Comparison of ENCODE assay signal across 9 cellular contexts in the genomic region with DNA sequence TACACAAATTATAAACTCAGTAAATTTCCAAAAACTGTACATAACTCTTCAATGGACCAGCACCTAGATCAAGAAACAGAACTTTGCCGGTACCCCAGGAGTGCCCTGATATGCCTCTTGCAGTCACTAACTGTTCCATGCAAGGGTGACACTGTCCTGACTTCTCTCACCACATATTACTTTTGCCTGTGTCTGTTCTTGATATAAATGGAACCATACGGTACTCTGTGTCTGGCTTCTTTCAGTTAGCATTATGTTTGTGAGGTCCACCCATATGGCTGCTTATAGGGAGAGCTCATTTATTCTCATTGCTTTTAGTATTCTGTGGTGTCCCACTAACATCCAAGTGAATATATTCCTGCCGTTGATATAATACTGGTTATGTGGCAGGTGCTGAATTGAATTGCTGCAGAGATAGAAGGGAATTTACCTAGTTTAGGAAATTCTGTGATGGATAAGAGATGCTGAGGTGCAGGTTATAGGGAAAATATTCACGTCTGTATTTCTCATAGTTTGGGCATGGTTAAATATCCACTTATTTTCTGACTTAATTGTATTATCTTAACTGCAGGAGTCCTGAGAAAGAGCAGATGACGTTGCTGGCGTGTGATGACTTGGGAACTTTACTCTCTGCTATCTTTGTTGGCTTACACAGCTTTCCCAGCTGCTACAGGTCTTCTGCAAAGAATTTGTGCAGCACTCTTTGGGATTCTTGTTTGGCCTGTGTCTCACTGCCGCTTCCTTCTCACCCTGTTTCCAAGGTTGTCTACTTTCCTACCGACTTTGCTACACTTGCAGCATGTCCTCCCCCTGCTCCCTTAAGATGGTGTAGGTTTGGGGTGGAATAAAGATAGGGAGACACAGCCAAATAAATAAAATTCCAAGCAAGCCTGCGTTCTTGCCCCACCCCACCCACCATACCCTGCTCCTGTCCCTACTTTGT.
DNase-seq lines count a peak whose midpoint lies in the region; ATAC-seq and TF ChIP-seq lines count a peak whose summit lies in the region.
"Had no signal": no experiment of that assay in that cellular context is flagged by ENCODE, and none has a peak within 500 bp of the region (broad histone marks: within the 10 kb centered on the region; RNA-seq: fewer than 3 reads in every experiment).

No MANE protein-coding gene starts in this region.

- peaks cover 8% of the 10 kb centered on the region for H3K79me2 ChIP-seq in trophoblast cell (ENCODE audit: control insufficient read depth, insufficient read depth, low read length, poor library complexity)

- H2BK5ac ChIP-seq in trophoblast cell (ENCODE audit: low read depth, low read length, poor library complexity): peak overlapping the region; percentile 99

- peak overlapping the region; percentile 98 for H2BK12ac ChIP-seq in trophoblast cell (ENCODE audit: low read length)

- H2AK5ac ChIP-seq in trophoblast cell (ENCODE audit: low read length): peak overlapping the region; percentile 77

- no peak overlapping the region for H3K9ac ChIP-seq in trophoblast cell (ENCODE audit: low read length)

- H3K27ac ChIP-seq in HEK293 (ENCODE audit: extremely low read depth, low read depth, low read length): no peak overlapping the region; the same call in 1 of the 2 replicates
- peak overlapping the region; percentile 100 for H3K27ac ChIP-seq in trophoblast cell (ENCODE audit: low read depth, low read length)

- H3K4me1 ChIP-seq in HEK293 (ENCODE audit: control insufficient read depth, insufficient read depth, low read length): peaks cover 11% of the 10 kb centered on the region
- H3K4me1 ChIP-seq in trophoblast cell (ENCODE audit: control insufficient read depth in 1 of 2, insufficient read depth in 2 of 2, low read length in 2 of 2): peaks cover 29 to 46% of the 10 kb centered on the region in 2 experiments

- H2BK120ac ChIP-seq in trophoblast cell (ENCODE audit: insufficient read depth, low read length, poor library complexity): peak overlapping the region; percentile 87

- no CpG with 5 or more reads among the region's 9 CpGs for WGBS in trophoblast cell (ENCODE audit: extremely low coverage, insufficient coverage, insufficient read length)

- DNase-seq in fibroblast of the aortic adventitia (ENCODE audit: low read depth): peak; percentile 88
- peak in 1 of 2 donors; percentile 32 for DNase-seq in trophoblast cell
- DNase-seq in cortex of kidney (lab: John Stamatoyannopoulos, UW): no peak
- no peak for DNase-seq in iPS-NIHi11 (ENCODE audit: low spot score)
- no peak for DNase-seq in activated CD4-positive, alpha-beta T cell treated with anti-CD3 and anti-CD28 coated beads for 4 hours
- DNase-seq: NCI-H345 had no signal

- ATAC-seq in SK-N-SH treated with all-trans-retinoic acid at 6 μM for 48 hours: peak; percentile 73
- ATAC-seq in HG03135 (IDR thresholded peaks at IDR 0.05; ENCODE audit: unreplicated experiment): no peak

- H3K27me3 ChIP-seq in trophoblast cell (ENCODE audit: insufficient read depth, low read length): no peaks in the 10 kb centered on the region

- peak overlapping the region; percentile 94 for H3K14ac ChIP-seq in trophoblast cell (ENCODE audit: low read length)

- H3K9me3 ChIP-seq in HEK293 (ENCODE audit: control insufficient read depth, insufficient read depth, low read depth, low read length): no peaks in the 10 kb centered on the region
- H3K9me3 ChIP-seq in trophoblast cell (ENCODE audit: insufficient read depth, low read depth, low read length): no peaks in the 10 kb centered on the region

- H4K8ac ChIP-seq in trophoblast cell (ENCODE audit: low read depth, low read length): peak overlapping the region; percentile 90

- H4K91ac ChIP-seq in trophoblast cell (ENCODE audit: low read depth, low read length): peak overlapping the region; percentile 98

- H3K36me3 ChIP-seq in HEK293 (ENCODE audit: control insufficient read depth in 2 of 2, insufficient read depth in 1 of 2, low read length in 2 of 2) (no peaks in the 10 kb centered on the region), trophoblast cell (ENCODE audit: control insufficient read depth in 1 of 2, insufficient read depth in 2 of 2, low read length in 2 of 2) (no peaks in the 10 kb centered on the region)

- no peak overlapping the region for H2AFZ ChIP-seq in trophoblast cell (ENCODE audit: insufficient read depth, low read length, poor library complexity)

- peak overlapping the region; percentile 83 for H3K18ac ChIP-seq in trophoblast cell (ENCODE audit: low read length)

- H3K23ac ChIP-seq in trophoblast cell (ENCODE audit: low read length): no peak overlapping the region

- peaks cover 32% of the 10 kb centered on the region for H3K79me1 ChIP-seq in trophoblast cell (ENCODE audit: low read length)

- no peak overlapping the region for H3K4me3 ChIP-seq in HEK293 (ENCODE audit: low read depth, low read length)
- H3K4me3 ChIP-seq in fibroblast of the aortic adventitia (ENCODE audit: low read depth, low read length): no peak overlapping the region
- H3K4me3 ChIP-seq in trophoblast cell (ENCODE audit: low read depth, low read length): no peak overlapping the region

- peak overlapping the region; percentile 86 for H4K12ac ChIP-seq in trophoblast cell (ENCODE audit: low read depth, low read length)

- TF ChIP-seq CTCF in HEK293 (tag by site-specific recombination; IDR thresholded peaks at IDR 0.05) (no peak), fibroblast of the aortic adventitia (IDR thresholded peaks at IDR 0.05; ENCODE audit: insufficient read depth, low read length) (no peak)

- CTCF ChIA-PET in HEK293 (lab: Yijun Ruan, JAX): interaction anchor here (0.7 kb wide), 1 partner anchor 26 kb away, joined by 3 read pairs; no protein-coding TSS in a partner anchor

- POLR2A ChIA-PET in HEK293 (lab: Yijun Ruan, JAX): interaction anchor here (1.4 kb wide), 1 partner anchor 108 kb away, joined by 4 read pairs; a partner anchor contains a TSS

- H3K4me2 ChIP-seq in trophoblast cell (ENCODE audit: low read length): peak overlapping the region; percentile 21

- H3K4ac ChIP-seq in trophoblast cell (ENCODE audit: low read depth, low read length): peak overlapping the region; percentile 84

TF ChIP-seq in HEK293, 187 proteins besides CTCF, POLR2A, EP300 and RAD21 (continues in another document):
- no peak for TF ChIP-seq ZBTB21 (tag by site-specific recombination; IDR thresholded peaks at IDR 0.05)
- no peak for TF ChIP-seq ZNF596 (tag by site-specific recombination; IDR thresholded peaks at IDR 0.05)
- TF ChIP-seq ZNF24 (tag by site-specific recombination; IDR thresholded peaks at IDR 0.05): no peak
- no peak for TF ChIP-seq ZNF623 (tag by site-specific recombination; IDR thresholded peaks at IDR 0.05)
- TF ChIP-seq BCL11B (tag by site-specific recombination; IDR thresholded peaks at IDR 0.05; ENCODE audit: low read depth): no peak
- no peak for TF ChIP-seq ZXDB (tag by site-specific recombination; IDR thresholded peaks at IDR 0.05)
- TF ChIP-seq EGR2 (tag by site-specific recombination; IDR thresholded peaks at IDR 0.05; ENCODE audit: low read depth): no peak
- TF ChIP-seq, protein P1, sequence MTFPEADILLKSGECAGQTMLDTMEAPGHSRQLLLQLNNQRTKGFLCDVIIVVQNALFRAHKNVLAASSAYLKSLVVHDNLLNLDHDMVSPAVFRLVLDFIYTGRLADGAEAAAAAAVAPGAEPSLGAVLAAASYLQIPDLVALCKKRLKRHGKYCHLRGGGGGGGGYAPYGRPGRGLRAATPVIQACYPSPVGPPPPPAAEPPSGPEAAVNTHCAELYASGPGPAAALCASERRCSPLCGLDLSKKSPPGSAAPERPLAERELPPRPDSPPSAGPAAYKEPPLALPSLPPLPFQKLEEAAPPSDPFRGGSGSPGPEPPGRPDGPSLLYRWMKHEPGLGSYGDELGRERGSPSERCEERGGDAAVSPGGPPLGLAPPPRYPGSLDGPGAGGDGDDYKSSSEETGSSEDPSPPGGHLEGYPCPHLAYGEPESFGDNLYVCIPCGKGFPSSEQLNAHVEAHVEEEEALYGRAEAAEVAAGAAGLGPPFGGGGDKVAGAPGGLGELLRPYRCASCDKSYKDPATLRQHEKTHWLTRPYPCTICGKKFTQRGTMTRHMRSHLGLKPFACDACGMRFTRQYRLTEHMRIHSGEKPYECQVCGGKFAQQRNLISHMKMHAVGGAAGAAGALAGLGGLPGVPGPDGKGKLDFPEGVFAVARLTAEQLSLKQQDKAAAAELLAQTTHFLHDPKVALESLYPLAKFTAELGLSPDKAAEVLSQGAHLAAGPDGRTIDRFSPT (tag by site-specific recombination; IDR thresholded peaks at IDR 0.05): no peak
- TF ChIP-seq ZNF274 (IDR thresholded peaks at IDR 0.05; ENCODE audit: low read length): no peak
- TF ChIP-seq ZNF274 (tag by site-specific recombination; IDR thresholded peaks at IDR 0.05; ENCODE audit: borderline replicate concordance): no peak

TF ChIP-seq in SK-N-SH treated with all-trans-retinoic acid at 6 μM for 48 hours, 23 proteins besides CTCF, POLR2A, EP300 and RAD21 (continues in another document):
- TF ChIP-seq, protein P2, sequence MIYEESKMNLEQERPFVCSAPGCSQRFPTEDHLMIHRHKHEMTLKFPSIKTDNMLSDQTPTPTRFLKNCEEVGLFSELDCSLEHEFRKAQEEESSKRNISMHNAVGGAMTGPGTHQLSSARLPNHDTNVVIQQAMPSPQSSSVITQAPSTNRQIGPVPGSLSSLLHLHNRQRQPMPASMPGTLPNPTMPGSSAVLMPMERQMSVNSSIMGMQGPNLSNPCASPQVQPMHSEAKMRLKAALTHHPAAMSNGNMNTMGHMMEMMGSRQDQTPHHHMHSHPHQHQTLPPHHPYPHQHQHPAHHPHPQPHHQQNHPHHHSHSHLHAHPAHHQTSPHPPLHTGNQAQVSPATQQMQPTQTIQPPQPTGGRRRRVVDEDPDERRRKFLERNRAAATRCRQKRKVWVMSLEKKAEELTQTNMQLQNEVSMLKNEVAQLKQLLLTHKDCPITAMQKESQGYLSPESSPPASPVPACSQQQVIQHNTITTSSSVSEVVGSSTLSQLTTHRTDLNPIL (CRISPR knock-in tag; IDR thresholded peaks at IDR 0.05; ENCODE audit: low read depth): peak; percentile 11; the same call in 1 of the 2 replicates
- TF ChIP-seq ZNF8 (CRISPR knock-in tag; IDR thresholded peaks at IDR 0.05) (0 out of 2 replicates have a peak, but pooled peaks have one; percentile 7), OSR1 (CRISPR knock-in tag; IDR thresholded peaks at IDR 0.05) (no peak)
- TF ChIP-seq, protein P3, sequence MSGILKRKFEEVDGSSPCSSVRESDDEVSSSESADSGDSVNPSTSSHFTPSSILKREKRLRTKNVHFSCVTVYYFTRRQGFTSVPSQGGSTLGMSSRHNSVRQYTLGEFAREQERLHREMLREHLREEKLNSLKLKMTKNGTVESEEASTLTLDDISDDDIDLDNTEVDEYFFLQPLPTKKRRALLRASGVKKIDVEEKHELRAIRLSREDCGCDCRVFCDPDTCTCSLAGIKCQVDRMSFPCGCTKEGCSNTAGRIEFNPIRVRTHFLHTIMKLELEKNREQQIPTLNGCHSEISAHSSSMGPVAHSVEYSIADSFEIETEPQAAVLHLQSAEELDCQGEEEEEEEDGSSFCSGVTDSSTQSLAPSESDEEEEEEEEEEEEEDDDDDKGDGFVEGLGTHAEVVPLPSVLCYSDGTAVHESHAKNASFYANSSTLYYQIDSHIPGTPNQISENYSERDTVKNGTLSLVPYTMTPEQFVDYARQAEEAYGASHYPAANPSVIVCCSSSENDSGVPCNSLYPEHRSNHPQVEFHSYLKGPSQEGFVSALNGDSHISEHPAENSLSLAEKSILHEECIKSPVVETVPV (CRISPR knock-in tag; IDR thresholded peaks at IDR 0.05): peak; percentile 37; the same call in 1 of the 2 replicates
